In the genomic region with DNA sequence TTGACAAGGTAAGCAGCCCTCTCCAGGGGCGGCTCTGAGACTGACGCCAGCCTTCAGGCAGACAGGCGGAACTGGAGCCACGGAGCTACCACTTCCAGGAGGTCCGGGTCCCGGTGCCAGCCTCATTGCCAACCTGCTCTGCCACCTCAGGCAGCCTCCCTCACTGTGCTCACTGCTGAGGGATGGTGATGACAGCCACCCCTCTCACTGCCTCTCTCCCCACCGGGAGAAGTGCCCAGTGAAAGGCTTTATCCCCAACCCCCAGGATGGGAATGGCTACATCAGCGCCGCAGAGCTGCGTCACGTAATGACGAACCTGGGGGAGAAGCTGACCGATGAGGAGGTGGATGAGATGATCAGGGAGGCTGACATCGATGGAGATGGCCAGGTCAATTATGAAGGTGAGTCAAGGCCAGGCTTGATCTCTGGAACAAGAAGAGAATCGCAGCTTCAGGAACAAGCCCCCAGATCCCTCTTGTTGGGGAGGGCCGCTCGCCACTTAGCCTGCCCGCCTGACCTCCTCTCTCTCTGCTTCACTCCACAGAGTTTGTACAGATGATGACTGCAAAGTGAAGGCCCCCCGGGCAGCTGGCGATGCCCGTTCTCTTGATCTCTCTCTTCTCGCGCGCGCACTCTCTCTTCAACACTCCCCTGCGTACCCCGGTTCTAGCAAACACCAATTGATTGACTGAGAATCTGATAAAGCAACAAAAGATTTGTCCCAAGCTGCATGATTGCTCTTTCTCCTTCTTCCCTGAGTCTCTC, we compare ENCODE assay signal across 14 cellular contexts. TPM values are rescaled to one million over a fixed set of nuclear protein-coding genes. Genes with fewer than 3 reads are reported as not detected.
DNase-seq lines count a peak whose midpoint lies in the region; ATAC-seq lines count a peak whose summit lies in the region.
"Had no signal": no experiment of that assay in that cellular context is flagged by ENCODE, and none has a peak within 500 bp of the region (broad histone marks: within the 10 kb centered on the region; RNA-seq: fewer than 3 reads in every experiment).

No MANE protein-coding gene starts in this region.

- ATAC-seq in T-cell (replicated peaks in 1 of 4) (no peak), GM18867 (IDR thresholded peaks at IDR 0.05; ENCODE audit: unreplicated experiment) (no peak)
- ATAC-seq: GM23338, PC-3 had no signal

- CTCF ChIA-PET in CD4-positive, alpha-beta memory T cell (lab: Charles Lee; ENCODE audit: partially characterized antibody), result interaction anchor here (4.2 kb wide), 1 partner anchor 53 kb away, joined by 16 read pairs; a partner anchor contains a TSS
- CTCF ChIA-PET in T-cell (lab: Charles Lee), result no interaction called here

- DNase-seq in CD4-positive, alpha-beta memory T cell, result peak in 1 of 5 donors; percentile 16
- no peak for DNase-seq in T-cell
- peak; percentile 4 for DNase-seq in hepatic stellate cell (ENCODE audit: low spot score)
- DNase-seq in NCI-H524 treated with DMSO at 0.1 percent for 48 hours (lab: John Stamatoyannopoulos, UW), result no peak
- no peak for DNase-seq in G401 (ENCODE audit: low spot score)
- DNase-seq: brain microvascular endothelial cell; NCI-H1092; NCI-H345; PC-3; stimulated activated CD4-positive, alpha-beta T cell treated with anti-CD3 and anti-CD28 coated beads, Interleukin-4, amount 100 ng/mL, for 4 hours had no signal

- peaks cover 35 to 81% (median 54%) of the 10 kb centered on the region in 4 donors for H3K4me1 Mint-ChIP-seq in CD4-positive, alpha-beta memory T cell
- H3K4me1 Mint-ChIP-seq in T-cell, result peaks cover 66 to 78% (median 71%) of the 10 kb centered on the region in 3 donors

- peaks cover 54% of the 10 kb centered on the region for H3K4me1 ChIP-seq in CD4-positive, alpha-beta memory T cell (ENCODE audit: insufficient read depth, low read length)

- in situ Hi-C loops in G401 (cut with HindIII; ENCODE audit: low sequenced_read_pairs), result no loop called here

- H3K4me3 ChIP-seq in CD4-positive, alpha-beta memory T cell (ENCODE audit: low read length in 2 of 2), result no peak overlapping the region
- H3K4me3 ChIP-seq: GM23338 had no signal

- H3K27me3 ChIP-seq in CD4-positive, alpha-beta memory T cell (ENCODE audit: insufficient read depth, low read length), result no peaks in the 10 kb centered on the region
- H3K27me3 ChIP-seq: brain microvascular endothelial cell had no signal

- H3K36me3 Mint-ChIP-seq in CD4-positive, alpha-beta memory T cell, result peaks cover 35 to 52% of the 10 kb centered on the region in 2 donors
- H3K36me3 Mint-ChIP-seq in T-cell, result peaks cover 38% of the 10 kb centered on the region

- peak overlapping the region in 2 of 8 donors; percentile 35 to 52 for H3K4me3 Mint-ChIP-seq in CD4-positive, alpha-beta memory T cell
- peak overlapping the region in 1 of 3 donors; percentile 8 for H3K4me3 Mint-ChIP-seq in T-cell
- H3K4me3 Mint-ChIP-seq: GM23338 had no signal

- H3K9me3 Mint-ChIP-seq in CD4-positive, alpha-beta memory T cell, result peaks cover 0 to 2% (median 0%) of the 10 kb centered on the region in 8 donors
- no peaks in the 10 kb centered on the region for H3K9me3 Mint-ChIP-seq in T-cell
- H3K9me3 Mint-ChIP-seq: GM23338 had no signal

- H3K36me3 ChIP-seq in CD4-positive, alpha-beta memory T cell (ENCODE audit: insufficient read depth, low read length), result peaks cover 49% of the 10 kb centered on the region

- H3K27ac Mint-ChIP-seq in CD4-positive, alpha-beta memory T cell, result peak overlapping the region in 4 of 7 donors; percentile 35 to 90 (median 83)
- peak overlapping the region; percentile 24 to 47 for H3K27ac Mint-ChIP-seq in T-cell
- H3K27ac Mint-ChIP-seq: GM23338 had no signal

- H3K9me3 ChIP-seq in CD4-positive, alpha-beta memory T cell (ENCODE audit: control insufficient read depth in 1 of 2, low read length in 2 of 2), result no peaks in the 10 kb centered on the region

- intact Hi-C loops in CD4-positive, alpha-beta memory T cell (cut with micrococcal nuclease), result no loop called here

- no peak overlapping the region for H3K27ac ChIP-seq in CD4-positive, alpha-beta memory T cell (ENCODE audit: low read depth, low read length)
- H3K27ac ChIP-seq: brain microvascular endothelial cell had no signal

- H3K27me3 Mint-ChIP-seq in CD4-positive, alpha-beta memory T cell, result no peaks in the 10 kb centered on the region
- no peaks in the 10 kb centered on the region for H3K27me3 Mint-ChIP-seq in T-cell

- POLR2A ChIA-PET in CD4-positive, alpha-beta memory T cell (lab: Charles Lee; ENCODE audit: partially characterized antibody), result interaction anchor here (0.9 to 12.4 kb wide), 2 partner anchors 8 to 9 kb away, joined by 3 to 301 read pairs; a partner anchor contains a TSS
- POLR2A ChIA-PET in T-cell (lab: Charles Lee), result no interaction called here

RNA-seq across cellular contexts. Expression of a gene that starts 7.6 kb away (rescaled TPM):
- total RNA-seq in CD4-positive, alpha-beta memory T cell, result 100 to 1,000 TPM; 206 to 212 TPM
- 100 to 1,000 TPM; 169 to 176 TPM for polyA plus RNA-seq in CD4-positive, alpha-beta memory T cell
- total RNA-seq in T-cell, result 100 to 1,000 TPM; 183 to 256 (median 208) TPM
- 109 and 147 TPM in 2 replicates for total RNA-seq in G401 (2014; rRNA removed; shearing (Covaris generic))

RNA-seq across cellular contexts. Expression of a gene that starts 16.1 kb away (rescaled TPM):
- total RNA-seq in CD4-positive, alpha-beta memory T cell, result 1 to 10 TPM; 1.0 to 1.9 TPM
- polyA plus RNA-seq in CD4-positive, alpha-beta memory T cell, result under 1 TPM; 0.11 to 0.75 TPM
- total RNA-seq in T-cell, result 1 to 10 TPM; 1.2 to 5.4 (median 3.5) TPM
- 1.7 and 16.2 TPM in 2 replicates for total RNA-seq in G401 (2014; rRNA removed; shearing (Covaris generic))
- total RNA-seq: GM23338, PC-3 had no signal
- polyA plus RNA-seq: GM23338 had no signal

RNA-seq across cellular contexts. Expression of a gene that starts 27.2 kb away (rescaled TPM):
- total RNA-seq in CD4-positive, alpha-beta memory T cell, result not detected
- polyA plus RNA-seq in CD4-positive, alpha-beta memory T cell, result not detected
- total RNA-seq in T-cell, result 1 to 10 TPM in 3 of 5 donors, not detected in 2; 3.3 to 7.9 (median 3.6) TPM
- not detected in 2 replicates for total RNA-seq in G401 (2014; rRNA removed; shearing (Covaris generic))
- total RNA-seq: GM23338, PC-3, pulmonary artery endothelial cell had no signal
- polyA plus RNA-seq: esophagus had no signal

RNA-seq across cellular contexts. Expression of a gene that starts 52.2 kb away (rescaled TPM):
- not detected for total RNA-seq in CD4-positive, alpha-beta memory T cell
- not detected for polyA plus RNA-seq in CD4-positive, alpha-beta memory T cell
- total RNA-seq in T-cell, result under 1 TPM; 0.15 to 0.56 (median 0.37) TPM
- 12.0 and 16.3 TPM in 2 replicates for total RNA-seq in G401 (2014; rRNA removed; shearing (Covaris generic))
